ENCODE assay signal across 7 cellular contexts in genomic region chr5:26864061-26864460, GRCh38.
"Had no signal": no experiment of that assay in that cellular context is flagged by ENCODE, and none has a peak within 500 bp of the region (broad histone marks: within the 10 kb centered on the region; RNA-seq: fewer than 3 reads in every experiment).

No MANE protein-coding gene starts in this region.

- H2AFZ ChIP-seq: GM23338 had no signal

- H3K4me3 ChIP-seq: GM23338, HAP-1 had no signal

- H3K27me3 Mint-ChIP-seq: IgD-negative memory B cell had no signal

- H3K27ac Mint-ChIP-seq: GM23338, IgD-negative memory B cell had no signal

- ATAC-seq: GM23338, HCT116 had no signal

- H3K36me3 Mint-ChIP-seq: IgD-negative memory B cell had no signal

- H3K9me3 Mint-ChIP-seq: GM23338 had no signal

- H3K36me3 ChIP-seq: HAP-1 had no signal

- DNase-seq: H7, KG1 had no signal

- H3K4me2 ChIP-seq: GM23338 had no signal

- H3K4me1 Mint-ChIP-seq: GM23338, IgD-negative memory B cell had no signal

- FAIRE-seq: HTR-8/SVneo had no signal

- H3K4me3 Mint-ChIP-seq: GM23338, IgD-negative memory B cell had no signal

- H3K4me1 ChIP-seq: HAP-1 had no signal

- H3K9me3 ChIP-seq: HAP-1 had no signal
